8 cellular contexts compared by ENCODE assay signal in the genomic region with DNA sequence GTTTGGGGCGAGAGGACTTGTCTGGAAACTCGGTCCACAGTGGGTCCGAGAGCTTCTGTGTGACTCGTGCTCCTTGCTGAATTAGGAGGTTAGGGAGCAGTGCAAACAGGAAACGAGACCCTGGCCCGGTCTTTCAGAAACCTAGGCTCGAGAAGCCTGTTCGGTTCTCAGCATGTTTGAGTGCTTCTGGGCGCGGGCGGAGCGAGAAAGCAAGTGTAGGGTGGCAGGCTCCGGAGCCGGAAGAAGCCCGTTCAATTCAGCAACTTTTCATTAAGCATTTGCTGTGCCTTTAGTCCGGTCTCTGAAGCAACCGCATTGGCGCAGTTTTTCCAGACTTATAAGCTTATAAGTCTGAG. TPM values are rescaled to one million over a fixed set of nuclear protein-coding genes. Genes with fewer than 3 reads are reported as not detected.
DNase-seq lines count a peak whose midpoint lies in the region; ATAC-seq and TF ChIP-seq lines count a peak whose summit lies in the region.

No MANE protein-coding gene starts in this region.

- H3K4me3 Mint-ChIP-seq in IgD-negative memory B cell (peak overlapping the region; percentile 84 to 97 (median 92)), endothelial cell (ENCODE audit: unreplicated experiment) (peak overlapping the region; percentile 95), natural killer cell (peak overlapping the region; percentile 98)

- intact Hi-C loops in natural killer cell (cut with micrococcal nuclease): loop anchor here (1.0 to 2.0 kb wide), 2 partner anchors 46 to 88 kb away; no protein-coding TSS in a partner anchor

- H3K9me3 Mint-ChIP-seq in IgD-negative memory B cell: no peaks in the 10 kb centered on the region
- no peaks in the 10 kb centered on the region for H3K9me3 Mint-ChIP-seq in endothelial cell (ENCODE audit: unreplicated experiment)
- H3K9me3 Mint-ChIP-seq in natural killer cell: no peaks in the 10 kb centered on the region

- H3K27ac Mint-ChIP-seq in IgD-negative memory B cell: peak overlapping the region; percentile 78 to 98 (median 90)
- peak overlapping the region; percentile 82 for H3K27ac Mint-ChIP-seq in endothelial cell (ENCODE audit: unreplicated experiment)
- peak overlapping the region; percentile 84 to 91 for H3K27ac Mint-ChIP-seq in natural killer cell

- H3K4me1 Mint-ChIP-seq in IgD-negative memory B cell (peaks cover 37 to 44% (median 39%) of the 10 kb centered on the region in 3 donors), endothelial cell (ENCODE audit: unreplicated experiment) (peaks cover 44% of the 10 kb centered on the region), natural killer cell (peaks cover 62 to 74% of the 10 kb centered on the region in 2 donors)

- ATAC-seq in natural killer cell: peak; percentile 11 to 27 (median 13)

- H3K27me3 Mint-ChIP-seq in IgD-negative memory B cell (no peaks in the 10 kb centered on the region), endothelial cell (ENCODE audit: unreplicated experiment) (peaks cover 19% of the 10 kb centered on the region), natural killer cell (ENCODE audit: low read depth in 2 of 2) (no peaks in the 10 kb centered on the region)

- TF ChIP-seq CTCF in endothelial cell (IDR thresholded peaks at IDR 0.05; ENCODE audit: unreplicated experiment): no peak
- no peak for TF ChIP-seq CTCF in natural killer cell (IDR thresholded peaks at IDR 0.05)

- H3K36me3 Mint-ChIP-seq in IgD-negative memory B cell (no peaks in the 10 kb centered on the region), endothelial cell (ENCODE audit: low read depth, unreplicated experiment) (peaks cover 10% of the 10 kb centered on the region), natural killer cell (peaks cover 9% of the 10 kb centered on the region)

- DNase-seq in NCI-H510A treated with DMSO at 0.1 percent for 48 hours (lab: John Stamatoyannopoulos, UW) (peak; percentile 13), NCI-H510A (lab: John Stamatoyannopoulos, UW) (no peak), endothelial cell (ENCODE audit: low spot score) (peak; percentile 36), natural killer cell (no peak), superior temporal gyrus (ENCODE audit: extremely low spot score) (peak; percentile 29), NCI-H2107 treated with DMSO at 0.1 percent for 48 hours (lab: John Stamatoyannopoulos, UW; ENCODE audit: unreplicated experiment) (no peak)
- DNase-seq in activated CD4-positive, alpha-beta T cell treated with anti-CD3 and anti-CD28 coated beads, Interleukin-2, amount 50 U/mL, for 24 hours (ENCODE audit: low read depth in 1 of 2, low spot score in 1 of 2): peak; percentile 15 to 25

RNA-seq across cellular contexts. Expression of a gene that starts 0.5 kb away (rescaled TPM):
- 82.0 TPM for polyA plus RNA-seq in IgD-negative memory B cell
- total RNA-seq in endothelial cell (ENCODE audit: unreplicated experiment): 330 TPM
- 10 to 100 TPM; 49.4 to 62.0 (median 52.6) TPM for total RNA-seq in natural killer cell

RNA-seq across cellular contexts. Expression of a gene that starts 22.1 kb away (rescaled TPM):
- 0.64 TPM for polyA plus RNA-seq in IgD-negative memory B cell
- total RNA-seq in endothelial cell (ENCODE audit: unreplicated experiment): not detected
- total RNA-seq in natural killer cell: 1 to 10 TPM; 2.0 to 2.8 (median 2.0) TPM

RNA-seq across cellular contexts. Expression of a gene that starts 54.7 kb away (rescaled TPM):
- polyA plus RNA-seq in IgD-negative memory B cell: 36.2 TPM
- 6.3 TPM for total RNA-seq in endothelial cell (ENCODE audit: unreplicated experiment)
- 100 to 1,000 TPM; 124 to 135 (median 125) TPM for total RNA-seq in natural killer cell

Comparison
In these comparisons a context has a peak if more than half of its experiments do, and no peak if none do; other contexts are left out.
1. DNase-seq: peak in NCI-H510A treated with DMSO at 0.1 percent for 48 hours (single experiment), activated CD4-positive, alpha-beta T cell treated with anti-CD3 and anti-CD28 coated beads, Interleukin-2, amount 50 U/mL, for 24 hours (2 of 2), endothelial cell (single experiment) and superior temporal gyrus (single experiment); none in NCI-H510A (single experiment), natural killer cell (single experiment) and NCI-H2107 treated with DMSO at 0.1 percent for 48 hours (single experiment).
2. RNA of a gene that starts 54.7 kb away (total RNA-seq): 124 to 135 TPM in natural killer cell; 6.3 TPM in endothelial cell (single experiment); every median in the first group is over 10 times any median in the second.
3. Peak in every context shown above with its lines, with median percentiles within 50 percentile points of each other: H3K27ac Mint-ChIP-seq and H3K4me3 Mint-ChIP-seq.